In genomic region chr2:16323131-16323520, GRCh38 we compare ENCODE assay signal across 5 cellular contexts.
"Had no signal": no experiment of that assay in that cellular context is flagged by ENCODE, and none has a peak within 500 bp of the region (broad histone marks: within the 10 kb centered on the region; RNA-seq: fewer than 3 reads in every experiment).

No MANE protein-coding gene starts in this region.

- H3K4me3 ChIP-seq: GM23338, K562 had no signal

- H2AFZ ChIP-seq: GM23338 had no signal

- H3K4me3 Mint-ChIP-seq: GM23338, H9 had no signal

- DNase-seq: H9, HCEC 1CT, IMR-90 had no signal

- H3K4me2 ChIP-seq: GM23338 had no signal

- ATAC-seq: GM23338, K562 had no signal

- H3K27ac Mint-ChIP-seq: GM23338, H9 had no signal

- H3K9me3 Mint-ChIP-seq: GM23338, H9 had no signal
